ENCODE assay signal across 12 cellular contexts in the genomic region with DNA sequence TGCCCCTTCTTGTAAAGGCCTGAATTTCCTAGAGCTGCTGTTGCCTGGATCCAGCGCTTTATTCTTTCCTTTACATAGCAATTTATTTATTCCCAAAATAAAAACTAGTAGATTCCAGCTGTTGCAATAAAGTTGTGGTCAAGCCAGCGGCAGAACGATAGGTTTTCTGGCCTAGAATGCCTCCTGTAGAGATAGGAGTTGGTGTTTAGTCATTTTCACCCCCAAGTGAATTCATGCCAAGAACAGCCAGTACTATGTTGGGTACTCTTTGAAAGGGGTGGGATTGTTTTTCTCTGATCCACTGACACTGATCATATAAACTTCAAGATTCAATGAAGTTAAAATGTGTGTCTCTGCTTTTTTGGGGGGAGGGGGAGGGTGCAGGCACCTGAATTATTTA.
DNase-seq lines count a peak whose midpoint lies in the region; ATAC-seq and TF ChIP-seq lines count a peak whose summit lies in the region.
"Had no signal": no experiment of that assay in that cellular context is flagged by ENCODE, and none has a peak within 500 bp of the region (broad histone marks: within the 10 kb centered on the region; RNA-seq: fewer than 3 reads in every experiment).

No MANE protein-coding gene starts in this region.

- H3K36me3 Mint-ChIP-seq in natural killer cell treated with Interleukin-12 subunit alpha and Interleukin-12 subunit beta and Interleukin-15 and Interleukin-18, amount 100 ng/mL, for 72 hours = peaks cover 41% of the 10 kb centered on the region
- H3K36me3 Mint-ChIP-seq in CD14-positive monocyte = peaks cover 88 to 99% of the 10 kb centered on the region in 2 donors

- WGBS in urinary bladder = 43% methylated on average over 3 of the region's 3 CpGs

- no peaks in the 10 kb centered on the region for H3K9me3 Mint-ChIP-seq in natural killer cell treated with Interleukin-12 subunit alpha and Interleukin-12 subunit beta and Interleukin-15 and Interleukin-18, amount 100 ng/mL, for 72 hours
- H3K9me3 Mint-ChIP-seq in CD14-positive monocyte = no peaks in the 10 kb centered on the region

- H3K4me3 Mint-ChIP-seq in natural killer cell treated with Interleukin-12 subunit alpha and Interleukin-12 subunit beta and Interleukin-15 and Interleukin-18, amount 100 ng/mL, for 72 hours = no peak overlapping the region
- H3K4me3 Mint-ChIP-seq in CD14-positive monocyte = no peak overlapping the region

- H3K36me3 ChIP-seq in urinary bladder (ENCODE audit: insufficient read depth) = peaks cover 6% of the 10 kb centered on the region
- H3K36me3 ChIP-seq: ovary had no signal

- no peaks in the 10 kb centered on the region for H3K4me1 ChIP-seq in urinary bladder (ENCODE audit: insufficient read depth)

- H3K4me1 Mint-ChIP-seq in natural killer cell treated with Interleukin-12 subunit alpha and Interleukin-12 subunit beta and Interleukin-15 and Interleukin-18, amount 100 ng/mL, for 72 hours (ENCODE audit: low read depth in 2 of 2) = peaks cover 40 to 42% of the 10 kb centered on the region in 2 donors
- no peaks in the 10 kb centered on the region for H3K4me1 Mint-ChIP-seq in CD14-positive monocyte

- ATAC-seq in Right ventricle myocardium inferior = peak; percentile 72
- ATAC-seq in natural killer cell treated with Interleukin-12 subunit alpha and Interleukin-12 subunit beta and Interleukin-15 and Interleukin-18, amount 100 ng/mL, for 72 hours = no peak

- H3K27ac ChIP-seq in urinary bladder (ENCODE audit: low read depth) = peak overlapping the region; percentile 79
- H3K27ac ChIP-seq: VCaP had no signal

- TF ChIP-seq CTCF in CD14-positive monocyte (IDR thresholded peaks at IDR 0.05) = no peak

- H3K4me3 ChIP-seq in urinary bladder (ENCODE audit: low read depth, low read length) = no peak overlapping the region
- H3K4me3 ChIP-seq: ovary had no signal

- intact Hi-C loops in Right ventricle myocardium inferior (cut with DNase I) = loop anchor here (5.0 kb wide), 1 partner anchor 223 kb away; no protein-coding TSS in a partner anchor
- intact Hi-C loops in cardiac septum (cut with DNase I) = loop anchor here (5.0 to 10.0 kb wide), 2 partner anchors 108 to 390 kb away; no protein-coding TSS in a partner anchor
- intact Hi-C loops in CD14-positive monocyte (cut with micrococcal nuclease) = no loop called here

- H3K27ac Mint-ChIP-seq in natural killer cell treated with Interleukin-12 subunit alpha and Interleukin-12 subunit beta and Interleukin-15 and Interleukin-18, amount 100 ng/mL, for 72 hours = peak overlapping the region; percentile 96 to 98
- H3K27ac Mint-ChIP-seq in CD14-positive monocyte = peak overlapping the region in 2 of 7 donors; percentile 55 to 82

- H3K27me3 Mint-ChIP-seq in natural killer cell treated with Interleukin-12 subunit alpha and Interleukin-12 subunit beta and Interleukin-15 and Interleukin-18, amount 100 ng/mL, for 72 hours = no peaks in the 10 kb centered on the region
- H3K27me3 Mint-ChIP-seq in CD14-positive monocyte (ENCODE audit: low read depth in 3 of 3) = no peaks in the 10 kb centered on the region

- DNase-seq in Right ventricle myocardium inferior (ENCODE audit: missing footprints) (no peak), cardiac septum (ENCODE audit: low spot score) (no peak), fibroblast of peridontal ligament (ENCODE audit: extremely low read depth) (peak; percentile 55), NCI-H146 treated with DMSO at 0.1 percent for 48 hours (lab: John Stamatoyannopoulos, UW; ENCODE audit: unreplicated experiment) (no peak), dedifferentiated amniotic fluid mesenchymal stem cell (ENCODE audit: extremely low spot score) (no peak), CD14-positive monocyte (ENCODE audit: low spot score) (no peak)
- DNase-seq in natural killer cell treated with Interleukin-12 subunit alpha and Interleukin-12 subunit beta and Interleukin-15 and Interleukin-18, amount 100 ng/mL, for 72 hours (ENCODE audit: low spot score) = no peak
- DNase-seq: activated gamma-delta T cell, GF-D8 had no signal

Comparison
In these comparisons a context has a peak if more than half of its experiments do, and no peak if none do; other contexts are left out.
1. intact Hi-C loops: an anchor here in Right ventricle myocardium inferior (5.0 kb wide) and cardiac septum (5.0 to 10.0 kb wide); none called in CD14-positive monocyte.